1 cellular context compared by ENCODE assay signal in genomic region chr5:138650999-138651766, GRCh38.
TF ChIP-seq lines count a peak whose summit lies in the region.

No MANE protein-coding gene starts in this region.

TF ChIP-seq in GM23338, 12 proteins besides CTCF, POLR2A, EP300 and RAD21 (continued from another document):
- no peak for TF ChIP-seq ZNF462 (CRISPR knock-in tag; IDR thresholded peaks at IDR 0.05)
